ENCODE assay signal across 12 cellular contexts in genomic region chr9:128454991-128455390, GRCh38. TPM values are rescaled to one million over a fixed set of nuclear protein-coding genes. Genes with fewer than 3 reads are reported as not detected.
A peak's percentile ranks its signal among the peaks of the same experiment; 100 is the strongest.
DNase-seq lines count a peak whose midpoint lies in the region; ATAC-seq and TF ChIP-seq lines count a peak whose summit lies in the region.
"Had no signal": no experiment of that assay in that cellular context is flagged by ENCODE, and none has a peak within 500 bp of the region (broad histone marks: within the 10 kb centered on the region; RNA-seq: fewer than 3 reads in every experiment).

No MANE protein-coding gene starts in this region.

- peaks cover 4 to 22% (median 14%) of the 10 kb centered on the region in 4 donors for H3K4me1 Mint-ChIP-seq in CD4-positive, alpha-beta memory T cell
- H3K4me1 Mint-ChIP-seq in HFFc6 (ENCODE audit: low read depth) (peaks cover 17% of the 10 kb centered on the region), mesothelial cell of epicardium (peaks cover 9% of the 10 kb centered on the region)

- H3K36me3 ChIP-seq in CD4-positive, alpha-beta memory T cell (ENCODE audit: insufficient read depth, low read length) = peaks cover 1% of the 10 kb centered on the region

- H3K27me3 ChIP-seq in CD4-positive, alpha-beta memory T cell (ENCODE audit: insufficient read depth, low read length) = no peaks in the 10 kb centered on the region
- H3K27me3 ChIP-seq in right cardiac atrium (ENCODE audit: control insufficient read depth, insufficient read depth) = no peaks in the 10 kb centered on the region

- peak overlapping the region in 6 of 7 donors; percentile 29 to 91 (median 84) for H3K27ac Mint-ChIP-seq in CD4-positive, alpha-beta memory T cell
- H3K27ac Mint-ChIP-seq in HFFc6 = peak overlapping the region; percentile 98
- H3K27ac Mint-ChIP-seq in mesothelial cell of epicardium = peak overlapping the region; percentile 53

- DNase-seq in CD4-positive, alpha-beta memory T cell = no peak
- DNase-seq in HFFc6 = no peak
- DNase-seq in mesothelial cell of epicardium (ENCODE audit: low spot score in 2 of 2, unreplicated experiment in 2 of 2) = no peak
- no peak for DNase-seq in right cardiac atrium
- DNase-seq in HPDE6-E6E7 (ENCODE audit: extremely low spot score) = no peak
- no peak for DNase-seq in stimulated activated CD4-positive, alpha-beta T cell treated with anti-CD3 and anti-CD28 coated beads, Interleukin-2, amount 100 ng/mL, for 48 hours
- DNase-seq in medulla oblongata (ENCODE audit: extremely low spot score) = no peak
- DNase-seq: activated CD4-positive, CD25-positive, alpha-beta regulatory T cell treated with anti-CD3 and anti-CD28 coated beads, Interleukin-2, amount 50 U/mL, for 72 hours; aorta; hippocampal formation; NCI-H187 treated with DMSO at 0.1 percent for 48 hours had no signal

- intact Hi-C loops in CD4-positive, alpha-beta memory T cell (cut with micrococcal nuclease) = loop anchor here (5.0 kb wide), 1 partner anchor 317 kb away; the partner anchor contains the start of gene ZER1
- intact Hi-C loops in right cardiac atrium (cut with DNase I) = no loop called here

- TF ChIP-seq CTCF in HFFc6 (IDR thresholded peaks at IDR 0.05) (no peak), VCaP (conservative IDR thresholded peaks at IDR 0.05) (no peak), mesothelial cell of epicardium (IDR thresholded peaks at IDR 0.05; ENCODE audit: unreplicated experiment) (no peak)

- no peak overlapping the region for H3K4me3 ChIP-seq in CD4-positive, alpha-beta memory T cell (ENCODE audit: low read length in 2 of 2)
- H3K4me3 ChIP-seq in right cardiac atrium (ENCODE audit: low read length) = no peak overlapping the region

- ATAC-seq in right cardiac atrium = no peak

- no peak overlapping the region for H3K27ac ChIP-seq in CD4-positive, alpha-beta memory T cell (ENCODE audit: low read depth, low read length)
- peak overlapping the region; percentile 81 for H3K27ac ChIP-seq in VCaP
- H3K27ac ChIP-seq in right cardiac atrium (ENCODE audit: low read length) = no peak overlapping the region

- CTCF ChIA-PET in CD4-positive, alpha-beta memory T cell (lab: Charles Lee; ENCODE audit: partially characterized antibody) = interaction anchor here (1.1 kb wide), 1 partner anchor 35 kb away, joined by 4 read pairs; no protein-coding TSS in a partner anchor

- H3K4me3 Mint-ChIP-seq in CD4-positive, alpha-beta memory T cell = peak overlapping the region; percentile 7 to 76 (median 50)
- H3K4me3 Mint-ChIP-seq in HFFc6 (peak overlapping the region; percentile 92), mesothelial cell of epicardium (peak overlapping the region; percentile 85)

- H3K9me3 ChIP-seq in CD4-positive, alpha-beta memory T cell (ENCODE audit: control insufficient read depth in 1 of 2, low read length in 2 of 2) = no peaks in the 10 kb centered on the region
- no peaks in the 10 kb centered on the region for H3K9me3 ChIP-seq in right cardiac atrium (ENCODE audit: control insufficient read depth, low read length)

- peaks cover 1 to 8% of the 10 kb centered on the region in 2 donors for H3K36me3 Mint-ChIP-seq in CD4-positive, alpha-beta memory T cell
- H3K36me3 Mint-ChIP-seq in HFFc6 (ENCODE audit: low read depth) (peaks cover 5% of the 10 kb centered on the region; the same call in 1 of the 2 replicates), mesothelial cell of epicardium (peaks cover 2% of the 10 kb centered on the region)

- no peaks in the 10 kb centered on the region for H3K9me3 Mint-ChIP-seq in CD4-positive, alpha-beta memory T cell
- H3K9me3 Mint-ChIP-seq in HFFc6 (no peaks in the 10 kb centered on the region), mesothelial cell of epicardium (no peaks in the 10 kb centered on the region)

- no peaks in the 10 kb centered on the region for H3K27me3 Mint-ChIP-seq in CD4-positive, alpha-beta memory T cell
- H3K27me3 Mint-ChIP-seq in HFFc6 (ENCODE audit: insufficient read depth) = no peaks in the 10 kb centered on the region; the same call in 1 of the 2 replicates
- no peaks in the 10 kb centered on the region for H3K27me3 Mint-ChIP-seq in mesothelial cell of epicardium (ENCODE audit: low read depth)

- peaks cover 12% of the 10 kb centered on the region for H3K4me1 ChIP-seq in CD4-positive, alpha-beta memory T cell (ENCODE audit: insufficient read depth, low read length)
- H3K4me1 ChIP-seq in right cardiac atrium (ENCODE audit: control insufficient read depth, insufficient read depth, low read length) = peaks cover 3% of the 10 kb centered on the region

- POLR2A ChIA-PET in CD4-positive, alpha-beta memory T cell (lab: Charles Lee; ENCODE audit: partially characterized antibody) = interaction anchor here (0.9 to 1.3 kb wide), 5 partner anchors 16 to 104 kb away, joined by 3 to 7 read pairs (median 4); partner anchors contain the start of genes GLE1, SPTAN1 and URM1

- 84% methylated on average over 14 of the region's 14 CpGs for WGBS in right cardiac atrium

RNA-seq across cellular contexts. Expression of gene ODF2, which starts 0.8 kb away (rescaled TPM):
- total RNA-seq in CD4-positive, alpha-beta memory T cell = 10 to 100 TPM; 32.3 to 33.6 TPM
- 10 to 100 TPM in 1 of 2 donors, 1 to 10 TPM in 1; 10.0 to 24.6 TPM for polyA plus RNA-seq in CD4-positive, alpha-beta memory T cell
- total RNA-seq in HFFc6 (2021; fragmentation: NEBNext Ultra II Directional; extraction: Animal tissue kit (Norgen Biotek cat#: 25700)) = 10 to 100 TPM; 29.5 to 40.8 (median 36.9) TPM
- total RNA-seq in mesothelial cell of epicardium (41.2 to 42.4 TPM (median 42.0 TPM) in 3 replicates), right cardiac atrium (10 to 100 TPM; 13.8 to 15.4 (median 14.4) TPM)
- 9.6 TPM for polyA plus RNA-seq in right cardiac atrium

RNA-seq across cellular contexts. Expression of gene CERCAM, which starts 34.3 kb away (rescaled TPM):
- total RNA-seq in CD4-positive, alpha-beta memory T cell = under 1 TPM; 0.29 to 0.64 TPM
- polyA plus RNA-seq in CD4-positive, alpha-beta memory T cell = under 1 TPM in 1 of 2 donors, not detected in 1; 0.38 TPM
- 100 to 1,000 TPM; 125 to 172 (median 136) TPM for total RNA-seq in HFFc6 (2021; fragmentation: NEBNext Ultra II Directional; extraction: Animal tissue kit (Norgen Biotek cat#: 25700))
- total RNA-seq in mesothelial cell of epicardium (134 to 143 TPM (median 141 TPM) in 3 replicates), right cardiac atrium (10 to 100 TPM; 12.8 to 23.2 (median 17.7) TPM)
- 12.3 TPM for polyA plus RNA-seq in right cardiac atrium

RNA-seq across cellular contexts. Expression of gene GLE1, which starts 49.5 kb away (rescaled TPM):
- 10 to 100 TPM; 31.1 to 32.2 TPM for total RNA-seq in CD4-positive, alpha-beta memory T cell
- 10 to 100 TPM; 22.4 to 31.4 TPM for polyA plus RNA-seq in CD4-positive, alpha-beta memory T cell
- 10 to 100 TPM; 22.2 to 26.7 (median 24.7) TPM for total RNA-seq in HFFc6 (2021; fragmentation: NEBNext Ultra II Directional; extraction: Animal tissue kit (Norgen Biotek cat#: 25700))
- total RNA-seq in mesothelial cell of epicardium (15.6 to 16.8 TPM (median 16.7 TPM) in 3 replicates), right cardiac atrium (10 to 100 TPM; 15.7 to 19.3 (median 17.9) TPM)
- polyA plus RNA-seq in right cardiac atrium = 10.6 TPM

Comparison
In these comparisons a context has a peak if more than half of its experiments do, and no peak if none do; other contexts are left out.
1. RNA of gene CERCAM, which starts 34.3 kb away (total RNA-seq): 134 to 143 TPM in mesothelial cell of epicardium, 125 to 172 TPM in HFFc6 and 12.8 to 23.2 TPM in right cardiac atrium; 0.29 to 0.64 TPM in CD4-positive, alpha-beta memory T cell; every median in the first group is over 4 times any median in the second.
2. Peak in every context shown above with its lines, with median percentiles within 50 percentile points of each other: H3K27ac Mint-ChIP-seq and H3K4me3 Mint-ChIP-seq.